In genomic region chr6:11428895-11429294, GRCh38 we compare ENCODE assay signal across 8 cellular contexts.
DNase-seq lines count a peak whose midpoint lies in the region; ATAC-seq and TF ChIP-seq lines count a peak whose summit lies in the region.

No MANE protein-coding gene starts in this region.

- H3K9me3 Mint-ChIP-seq in WTC11, result no peaks in the 10 kb centered on the region

- intact Hi-C loops in lower lobe of right lung (cut with DNase I), result no loop called here

- H3K36me3 Mint-ChIP-seq in WTC11 (no peaks in the 10 kb centered on the region), T-helper 17 cell (ENCODE audit: low read depth) (peaks cover 2% of the 10 kb centered on the region)

- no peak overlapping the region for H3K4me3 Mint-ChIP-seq in WTC11
- H3K4me3 Mint-ChIP-seq in T-helper 17 cell, result no peak overlapping the region

- H3K4me3 ChIP-seq in lower lobe of right lung, result no peak overlapping the region

- TF ChIP-seq CTCF in WTC11 (IDR thresholded peaks at IDR 0.05), result no peak
- TF ChIP-seq CTCF in lower lobe of right lung (IDR thresholded peaks at IDR 0.05), result no peak

- H3K4me1 ChIP-seq in lower lobe of right lung, result peaks cover 94% of the 10 kb centered on the region

- no peaks in the 10 kb centered on the region for H3K27me3 ChIP-seq in lower lobe of right lung (ENCODE audit: low read depth)

- H3K27ac Mint-ChIP-seq in WTC11 (peak overlapping the region; percentile 57), T-helper 17 cell (no peak overlapping the region)

- H3K27me3 Mint-ChIP-seq in WTC11 (ENCODE audit: low read depth) (no peaks in the 10 kb centered on the region), T-helper 17 cell (peaks cover 10% of the 10 kb centered on the region)

- H3K36me3 ChIP-seq in lower lobe of right lung, result no peaks in the 10 kb centered on the region

- peak overlapping the region; percentile 84 for H3K27ac ChIP-seq in lower lobe of right lung

- DNase-seq in WTC11 (ENCODE audit: low spot score) (no peak), lower lobe of right lung (no peak), mesenteric fat pad (ENCODE audit: low spot score) (no peak), superior temporal gyrus (ENCODE audit: extremely low spot score) (no peak), T-helper 17 cell (no peak)
- no peak for DNase-seq in central memory CD4-positive, alpha-beta T cell

- CTCF ChIA-PET in WTC11 (lab: Charles Lee), result interaction anchor here (1.0 kb wide), 1 partner anchor 187 kb away, joined by 6 read pairs; no protein-coding TSS in a partner anchor

- no peaks in the 10 kb centered on the region for H3K9me3 ChIP-seq in lower lobe of right lung
- no peaks in the 10 kb centered on the region for H3K9me3 ChIP-seq in T-helper 17 cell (ENCODE audit: control insufficient read depth, low read length, poor library complexity, severe bottlenecking)

- H3K4me1 Mint-ChIP-seq in WTC11, result peaks cover 43% of the 10 kb centered on the region
- peaks cover 20% of the 10 kb centered on the region for H3K4me1 Mint-ChIP-seq in T-helper 17 cell

- POLR2A ChIA-PET in WTC11 (lab: Charles Lee), result no interaction called here

- ATAC-seq in GM18909 (IDR thresholded peaks at IDR 0.05; ENCODE audit: poor library complexity, unreplicated experiment) (peak; percentile 58), HG03066 (IDR thresholded peaks at IDR 0.05; ENCODE audit: low read depth, unreplicated experiment) (peak; percentile 50), WTC11 (peak; percentile 42; the same call in 1 of the 2 replicates), lower lobe of right lung (peak; percentile 18 to 27), T-helper 17 cell (no peak)

TF ChIP-seq in WTC11, 78 proteins besides CTCF, POLR2A, EP300 and RAD21:
- TF ChIP-seq NR2C2 (CRISPR knock-in tag; IDR thresholded peaks at IDR 0.05) (no peak), SMAD3 (CRISPR knock-in tag; IDR thresholded peaks at IDR 0.05; ENCODE audit: borderline replicate concordance) (no peak), TEAD4 (CRISPR knock-in tag; IDR thresholded peaks at IDR 0.05) (no peak), CREB1 (CRISPR knock-in tag; IDR thresholded peaks at IDR 0.05) (no peak)
- TF ChIP-seq, protein P1, sequence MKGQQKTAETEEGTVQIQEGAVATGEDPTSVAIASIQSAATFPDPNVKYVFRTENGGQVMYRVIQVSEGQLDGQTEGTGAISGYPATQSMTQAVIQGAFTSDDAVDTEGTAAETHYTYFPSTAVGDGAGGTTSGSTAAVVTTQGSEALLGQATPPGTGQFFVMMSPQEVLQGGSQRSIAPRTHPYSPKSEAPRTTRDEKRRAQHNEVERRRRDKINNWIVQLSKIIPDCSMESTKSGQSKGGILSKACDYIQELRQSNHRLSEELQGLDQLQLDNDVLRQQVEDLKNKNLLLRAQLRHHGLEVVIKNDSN (CRISPR knock-in tag; IDR thresholded peaks at IDR 0.05), result no peak
